24 cellular contexts compared by ENCODE assay signal in genomic region chr7:11747715-11748485, GRCh38.
"Had no signal": no experiment of that assay in that cellular context is flagged by ENCODE, and none has a peak within 500 bp of the region (broad histone marks: within the 10 kb centered on the region; RNA-seq: fewer than 3 reads in every experiment).

No MANE protein-coding gene starts in this region.

- H3K27ac ChIP-seq: ascending aorta, body of pancreas, KMS-11 had no signal

- H3K4me3 ChIP-seq: ascending aorta, body of pancreas, MG63 had no signal

- H3K9me3 ChIP-seq: ascending aorta, body of pancreas, MG63 had no signal

- H3K36me3 ChIP-seq: ascending aorta, MG63 had no signal

- H3K9ac ChIP-seq: KMS-11 had no signal

- H3K4me2 ChIP-seq: KMS-11 had no signal

- H3K27me3 ChIP-seq: ascending aorta, body of pancreas, MG63 had no signal

- DNase-seq: activated B cell treated with CpG ODN at 0.5 μM for 24 hours; activated CD4-positive, alpha-beta memory T cell treated with anti-CD3 and anti-CD28 coated beads for 36 hours; activated CD4-positive, alpha-beta T cell treated with anti-CD3 and anti-CD28 coated beads for 1 hour; activated CD4-positive, alpha-beta T cell treated with anti-CD3 and anti-CD28 coated beads, Interleukin-2, amount 10 ng/mL, durations not matched to agents 7 days and 5 days; activated CD8-positive, alpha-beta memory T cell treated with anti-CD3 and anti-CD28 coated beads for 24 hours; activated effector memory CD4-positive, alpha-beta T cell treated with anti-CD3 and anti-CD28 coated beads, Interleukin-2, amount 50 U/mL, for 16 hours; activated naive CD4-positive, alpha-beta T cell treated with Interleukin-2 at 50 U/mL for 16 hours; activated naive CD8-positive, alpha-beta T cell treated with anti-CD3 and anti-CD28 coated beads, Interleukin-2, amount 50 U/mL, for 24 hours; activated T-cell treated with anti-CD3 and anti-CD28 coated beads, Interleukin-2, amount 50 U/mL, for 4 hours; amniotic stem cell; body of pancreas; MG63; NCI-H1417; NCI-H1694; NCI-H2029; NCI-H2107; NCI-H446 treated with DMSO at 0.1 percent for 48 hours; NCI-H524 treated with DMSO at 0.1 percent for 48 hours; NCI-H748 treated with DMSO at 0.1 percent for 48 hours; SIG-M5; T-helper 17 cell; T-helper 9 cell had no signal
